Comparison of ENCODE assay signal across 16 cellular contexts in the genomic region with DNA sequence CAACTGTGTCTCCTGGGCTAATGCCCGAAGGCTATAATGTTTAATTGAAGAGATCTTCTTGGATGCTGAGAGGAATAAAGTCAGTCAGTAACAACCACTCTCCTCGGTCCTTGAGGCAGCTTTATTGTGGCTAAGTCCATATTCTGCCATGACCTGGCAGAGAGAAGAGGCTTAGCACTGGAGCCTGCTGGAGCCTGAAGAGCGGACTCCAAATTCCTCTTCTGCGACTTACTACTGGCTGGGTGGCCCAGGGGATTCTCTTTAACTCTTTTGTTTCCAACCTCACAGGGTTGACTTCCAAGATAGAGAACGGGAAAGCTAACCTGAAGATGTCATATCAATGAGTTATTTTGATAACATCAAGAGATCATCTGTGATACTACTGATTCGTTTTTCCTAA.
DNase-seq lines count a peak whose midpoint lies in the region; ATAC-seq, FAIRE-seq and TF ChIP-seq lines count a peak whose summit lies in the region.
"Had no signal": no experiment of that assay in that cellular context is flagged by ENCODE, and none has a peak within 500 bp of the region (broad histone marks: within the 10 kb centered on the region; RNA-seq: fewer than 3 reads in every experiment).

No MANE protein-coding gene starts in this region.

- CTCF ChIA-PET in CD4-positive, alpha-beta T cell (lab: Charles Lee): no interaction called here
- CTCF ChIA-PET in HCT116 (lab: Charles Lee): no interaction called here
- CTCF ChIA-PET in GM12878 (lab: Yijun Ruan, JAX): interaction anchor here (2.5 to 7.8 kb wide), 2 partner anchors 12 to 55 kb away, joined by 15 to 68 read pairs; no protein-coding TSS in a partner anchor

- H3K4me1 ChIP-seq in HCT116 (ENCODE audit: control insufficient read depth in 1 of 2, insufficient read depth in 2 of 2, low read length in 2 of 2) (peaks cover 71 to 99% of the 10 kb centered on the region in 2 experiments), GM12878 (ENCODE audit: control insufficient read depth, insufficient read depth, low read length) (peaks cover 83% of the 10 kb centered on the region), upper lobe of left lung (peaks cover 16 to 22% (median 20%) of the 10 kb centered on the region in 4 donors)

- no peak for TF ChIP-seq EP300 in GM12878 (IDR thresholded peaks at IDR 0.05; ENCODE audit: borderline replicate concordance in 1 of 2, control insufficient read depth in 1 of 2, low read depth in 2 of 2, low read length in 2 of 2)
- TF ChIP-seq EP300 in upper lobe of left lung (IDR thresholded peaks at IDR 0.05): no peak

- H3K36me3 ChIP-seq in HCT116 (ENCODE audit: control insufficient read depth in 1 of 2, insufficient read depth in 2 of 2, low read length in 2 of 2) (no peaks in the 10 kb centered on the region), GM12878 (ENCODE audit: control insufficient read depth in 2 of 2, insufficient read depth in 2 of 2, low read length in 1 of 2) (0 out of 4 replicates have a peak, but pooled peaks cover 0 to 3% of the 10 kb centered on the region in 2 experiments), upper lobe of left lung (no peaks in the 10 kb centered on the region)

- peaks cover 37% of the 10 kb centered on the region for H3K4me1 Mint-ChIP-seq in CD4-positive, alpha-beta T cell (ENCODE audit: low read depth)
- H3K4me1 Mint-ChIP-seq in nephron progenitor cell: peaks cover 53% of the 10 kb centered on the region

- peaks cover 63% of the 10 kb centered on the region for H3K79me2 ChIP-seq in HCT116 (ENCODE audit: insufficient read depth, low read length)
- peaks cover 91% of the 10 kb centered on the region for H3K79me2 ChIP-seq in GM12878 (ENCODE audit: control insufficient read depth, insufficient read depth, low read length)

- no peak overlapping the region for H3K4me3 Mint-ChIP-seq in CD4-positive, alpha-beta T cell
- H3K4me3 Mint-ChIP-seq in nephron progenitor cell: no peak overlapping the region

- no TSS peak for BruUV-seq in HCT116 (replicated peaks; lab: Mats Ljungman, UMichigan)
- no TSS peak for BruUV-seq in GM12878 (replicated peaks; lab: Mats Ljungman, UMichigan)

- no peaks in the 10 kb centered on the region for H4K20me1 ChIP-seq in HCT116 (ENCODE audit: insufficient read depth)
- H4K20me1 ChIP-seq in GM12878 (ENCODE audit: control insufficient read depth, insufficient read depth): no peaks in the 10 kb centered on the region

- no peak overlapping the region for H3K27ac ChIP-seq in CD4-positive, alpha-beta T cell (ENCODE audit: low read depth, low read length)
- H3K27ac ChIP-seq in HCT116 (ENCODE audit: low read depth, low read length): no peak overlapping the region
- H3K27ac ChIP-seq in GM12878 (ENCODE audit: control insufficient read depth, insufficient read depth): peak overlapping the region; percentile 96
- H3K27ac ChIP-seq in upper lobe of left lung: no peak overlapping the region
- H3K27ac ChIP-seq: C4-2B, SK-N-MC had no signal

- in situ Hi-C loops in GM12878 (cut with MboI): loop anchor here (5.0 kb wide), 1 partner anchor 176 kb away; no protein-coding TSS in a partner anchor

- POLR2A ChIA-PET in CD4-positive, alpha-beta T cell (lab: Charles Lee): no interaction called here
- POLR2A ChIA-PET in HCT116 (lab: Charles Lee): no interaction called here
- POLR2A ChIA-PET in GM12878 (lab: Charles Lee): interaction anchor here (2.5 kb wide), 1 partner anchor 58 kb away, joined by 10 read pairs; no protein-coding TSS in a partner anchor

- no peaks in the 10 kb centered on the region for H3K9me3 Mint-ChIP-seq in CD4-positive, alpha-beta T cell
- H3K9me3 Mint-ChIP-seq in nephron progenitor cell: no peaks in the 10 kb centered on the region

- H2AFZ ChIP-seq in HCT116 (ENCODE audit: low read depth, low read length, poor library complexity, severe bottlenecking): no peak overlapping the region
- H2AFZ ChIP-seq in GM12878 (ENCODE audit: control insufficient read depth, low read depth, low read length): no peak overlapping the region

- TF ChIP-seq RAD21 in HCT116 (IDR thresholded peaks at IDR 0.05; ENCODE audit: low read depth): no peak
- TF ChIP-seq RAD21 in GM12878 (IDR thresholded peaks at IDR 0.05; ENCODE audit: insufficient read depth, low read depth, low read length): no peak

- H3K9me2 ChIP-seq in HCT116 (ENCODE audit: insufficient read depth): no peaks in the 10 kb centered on the region

- intact Hi-C loops in CD4-positive, alpha-beta T cell (cut with DNase I, micrococcal nuclease): no loop called here
- intact Hi-C loops in HCT116 (cut with micrococcal nuclease): no loop called here
- intact Hi-C loops in GM12878 (cut with micrococcal nuclease; ENCODE audit: unreplicated experiment): loop anchor here (5.0 kb wide), 1 partner anchor 181 kb away; no protein-coding TSS in a partner anchor

- ATAC-seq in CD4-positive, alpha-beta T cell (ENCODE audit: poor library complexity): no peak
- ATAC-seq in HCT116 (no peak), GM12878 (no peak), upper lobe of left lung (ENCODE audit: low FRiP score in 2 of 2) (no peak), GM18873 (IDR thresholded peaks at IDR 0.05; ENCODE audit: low FRiP score, unreplicated experiment) (no peak), GM21526 (IDR thresholded peaks at IDR 0.05; ENCODE audit: low FRiP score, unreplicated experiment) (no peak)
- ATAC-seq: K562 had no signal

- SMC1A ChIA-PET in GM12878 (lab: Charles Lee; ENCODE audit: uncharacterized antibody, unreplicated experiment): interaction anchor here (0.5 to 4.7 kb wide), 5 partner anchors 11 to 79 kb away, joined by 3 to 64 read pairs (median 4); no protein-coding TSS in a partner anchor

- 95% methylated on average over 6 of the region's 6 CpGs for WGBS in GM12878 (ENCODE audit: insufficient coverage, insufficient replicate concordance, low lambda C conversion rate, missing lambda C conversion rate)
- 84 to 86% methylated on average over 6 of the region's 6 CpGs for WGBS in upper lobe of left lung, 2 donors

- no peak for FAIRE-seq in GM12878 (lab: Jason Lieb, UNC)
- FAIRE-seq: endometrium, islet of Langerhans, K562, urothelium cell line had no signal

- H3K27me3 Mint-ChIP-seq in CD4-positive, alpha-beta T cell: no peaks in the 10 kb centered on the region
- peaks cover 4% of the 10 kb centered on the region for H3K27me3 Mint-ChIP-seq in nephron progenitor cell (ENCODE audit: low read depth, poor library complexity)

- H3K9ac ChIP-seq in HCT116 (ENCODE audit: low read length) (peak overlapping the region; percentile 65), GM12878 (ENCODE audit: control insufficient read depth, insufficient read depth, low read length) (no peak overlapping the region)

- no peaks in the 10 kb centered on the region for H3K9me3 ChIP-seq in CD4-positive, alpha-beta T cell (ENCODE audit: control insufficient read depth, low read length)
- H3K9me3 ChIP-seq in HCT116 (ENCODE audit: control insufficient read depth in 1 of 2, insufficient read depth in 1 of 2, low read depth in 1 of 2, low read length in 2 of 2) (no peaks in the 10 kb centered on the region), GM12878 (replicated peaks; ENCODE audit: control insufficient read depth, insufficient read depth, low read length) (no peaks in the 10 kb centered on the region), upper lobe of left lung (no peaks in the 10 kb centered on the region)

- RAD21 ChIA-PET in HCT116 (lab: Charles Lee; ENCODE audit: low non-redundant PET in 1 of 2, low total read pairs in 2 of 2, uncharacterized antibody in 2 of 2, unreplicated experiment in 2 of 2): no interaction called here
- RAD21 ChIA-PET in GM12878 (lab: Charles Lee; ENCODE audit: unreplicated experiment): interaction anchor here (0.8 to 6.6 kb wide), 4 partner anchors 28 to 216 kb away, joined by 3 to 61 read pairs (median 16); no protein-coding TSS in a partner anchor

- TF ChIP-seq CTCF in CD4-positive, alpha-beta T cell (IDR thresholded peaks at IDR 0.05): no peak
- TF ChIP-seq CTCF in HCT116 (IDR thresholded peaks at IDR 0.05 in 2 of 3, conservative IDR thresholded peaks at IDR 0.05 in 1 of 3; ENCODE audit: borderline replicate concordance in 1 of 3, insufficient read depth in 1 of 3, low read depth in 2 of 3, low read length in 2 of 3) (no peak), GM12878 (IDR thresholded peaks at IDR 0.05 in 2 of 3, conservative IDR thresholded peaks at IDR 0.05 in 1 of 3; ENCODE audit: control insufficient read depth in 2 of 3, extremely low read depth in 1 of 3, insufficient read depth in 1 of 3, low read depth in 3 of 3, low read length in 3 of 3) (no peak), nephron progenitor cell (IDR thresholded peaks at IDR 0.05) (no peak), upper lobe of left lung (IDR thresholded peaks at IDR 0.05) (no peak)

- H3K36me3 Mint-ChIP-seq in CD4-positive, alpha-beta T cell (ENCODE audit: low read depth): no peaks in the 10 kb centered on the region
- H3K36me3 Mint-ChIP-seq in nephron progenitor cell (ENCODE audit: low read depth): no peaks in the 10 kb centered on the region

- TF ChIP-seq POLR2A in HCT116 (IDR thresholded peaks at IDR 0.05; ENCODE audit: borderline replicate concordance, extremely low read depth, insufficient read depth, insufficient read length) (no peak), GM12878 (IDR thresholded peaks at IDR 0.05; ENCODE audit: low read depth, low read length) (no peak), upper lobe of left lung (IDR thresholded peaks at IDR 0.05) (no peak)

- H3K27me3 ChIP-seq in CD4-positive, alpha-beta T cell (ENCODE audit: control insufficient read depth, insufficient read depth, low read length): no peaks in the 10 kb centered on the region
- H3K27me3 ChIP-seq in HCT116 (ENCODE audit: insufficient read depth, low read length): no peaks in the 10 kb centered on the region
- no peaks in the 10 kb centered on the region for H3K27me3 ChIP-seq in GM12878 (replicated peaks in 1 of 2; ENCODE audit: control insufficient read depth in 2 of 2, insufficient read depth in 2 of 2, low read length in 1 of 2)
- no peaks in the 10 kb centered on the region for H3K27me3 ChIP-seq in upper lobe of left lung

- no peak for DNase-seq in CD4-positive, alpha-beta T cell
- DNase-seq in HCT116 (ENCODE audit: low read depth, low spot score) (no peak), GM12878 (ENCODE audit: low read depth, low spot score) (no peak), nephron progenitor cell (no peak), upper lobe of left lung (no peak)
- DNase-seq: NCI-H1092, NCI-H226 had no signal

- H3K27ac Mint-ChIP-seq in CD4-positive, alpha-beta T cell: peak overlapping the region; percentile 64
- peak overlapping the region; percentile 91 for H3K27ac Mint-ChIP-seq in nephron progenitor cell

- peak overlapping the region; percentile 73 for H3K4me2 ChIP-seq in HCT116 (ENCODE audit: low read length)
- peak overlapping the region; percentile 60; the same call in 1 of the 2 replicates for H3K4me2 ChIP-seq in GM12878 (ENCODE audit: control insufficient read depth, insufficient read depth)

- H3K4me3 ChIP-seq in HCT116 (replicated peaks in 1 of 2; ENCODE audit: low read depth in 1 of 2, low read length in 2 of 2): no peak overlapping the region
- no peak overlapping the region for H3K4me3 ChIP-seq in GM12878
- no peak overlapping the region for H3K4me3 ChIP-seq in upper lobe of left lung
- H3K4me3 ChIP-seq: K562, SK-N-MC, skin epidermis had no signal

TF ChIP-seq in HCT116, 20 proteins besides CTCF, POLR2A, EP300 and RAD21 (continues in another document):
- TF ChIP-seq EZH2phosphoT487 (IDR thresholded peaks at IDR 0.05; ENCODE audit: borderline replicate concordance): no peak

TF ChIP-seq in GM12878, 131 proteins besides CTCF, POLR2A, EP300 and RAD21 (continues in another document):
- TF ChIP-seq MTA3 (IDR thresholded peaks at IDR 0.05; ENCODE audit: borderline replicate concordance, low read length): no peak
